Comparison of ENCODE assay signal across 19 cellular contexts in genomic region chr16:5971924-5972323, GRCh38.
"Had no signal": no experiment of that assay in that cellular context is flagged by ENCODE, and none has a peak within 500 bp of the region (broad histone marks: within the 10 kb centered on the region; RNA-seq: fewer than 3 reads in every experiment).

No MANE protein-coding gene starts in this region.

- H3K27ac ChIP-seq: KMS-11, SJSA1, SK-N-MC had no signal

- H3K4me2 ChIP-seq: KMS-11 had no signal

- H3K36me3 ChIP-seq: SJSA1 had no signal

- H3K27me3 ChIP-seq: SJSA1 had no signal

- H3K4me3 ChIP-seq: K562, SJSA1, SK-N-MC had no signal

- H3K36me3 Mint-ChIP-seq: IgD-negative memory B cell had no signal

- H3K27me3 Mint-ChIP-seq: IgD-negative memory B cell had no signal

- H3K4me3 Mint-ChIP-seq: IgD-negative memory B cell had no signal

- DNase-seq: Kasumi-1, MM.1S, NCI-H1092 treated with DMSO at 0.1 percent for 48 hours, NCI-H1436, NCI-H1694, NCI-H187 treated with DMSO at 0.1 percent for 48 hours, NCI-H2029 treated with DMSO at 0.1 percent for 48 hours, NCI-H2171 treated with DMSO at 0.1 percent for 48 hours, NCI-H524 treated with DMSO at 0.1 percent for 48 hours, NCI-H69, NCI-H774, Right ventricle myocardium superior, RPMI8226, SIG-M5 had no signal

- H3K27ac Mint-ChIP-seq: IgD-negative memory B cell had no signal

- H3K9ac ChIP-seq: KMS-11 had no signal

- ATAC-seq: K562 had no signal

- H3K4me1 ChIP-seq: SJSA1 had no signal
